In the genomic region with DNA sequence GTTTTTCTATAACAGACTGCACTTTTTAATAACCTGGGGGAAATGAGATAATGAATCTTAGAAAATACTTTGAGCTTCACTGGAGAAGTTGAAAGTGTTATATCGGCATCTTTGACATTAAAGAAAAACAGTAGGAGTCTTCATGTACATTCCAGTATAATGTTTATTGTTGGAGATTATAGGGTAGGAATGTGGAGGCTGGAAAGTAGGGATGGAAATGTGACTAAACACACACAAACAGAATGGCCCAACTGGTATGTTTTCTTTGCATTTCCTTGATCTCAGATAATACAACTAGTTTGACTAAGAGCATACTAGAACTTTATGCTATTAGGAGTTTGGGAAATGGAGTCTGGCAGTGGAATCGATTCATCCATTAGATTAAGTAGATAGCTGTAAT, we compare ENCODE assay signal across 26 cellular contexts. TPM values are rescaled to one million over a fixed set of nuclear protein-coding genes. Genes with fewer than 3 reads are reported as not detected.
DNase-seq lines count a peak whose midpoint lies in the region; ATAC-seq, FAIRE-seq and TF ChIP-seq lines count a peak whose summit lies in the region.
"Had no signal": no experiment of that assay in that cellular context is flagged by ENCODE, and none has a peak within 500 bp of the region (broad histone marks: within the 10 kb centered on the region; RNA-seq: fewer than 3 reads in every experiment).

No MANE protein-coding gene starts in this region.

- H3K27me3 ChIP-seq in IMR-90 (ENCODE audit: control insufficient read depth, insufficient read depth, low read length) (no peaks in the 10 kb centered on the region), K562 (ENCODE audit: control insufficient read depth in 2 of 2, insufficient read depth in 2 of 2, low read length in 2 of 2) (no peaks in the 10 kb centered on the region), keratinocyte (ENCODE audit: control insufficient read depth, extremely low read depth, insufficient read depth, low read length) (no peaks in the 10 kb centered on the region)
- H3K27me3 ChIP-seq: BLaER1 had no signal

- FAIRE-seq in K562 (lab: Jason Lieb, UNC): peak; percentile 6
- peak; percentile 34 for FAIRE-seq in keratinocyte (lab: Jason Lieb, UNC)
- FAIRE-seq: GM12891 had no signal

- intact Hi-C loops in IMR-90 (cut with micrococcal nuclease) (no loop called here), K562 (cut with micrococcal nuclease) (no loop called here)

- H2BK5ac ChIP-seq in IMR-90 (ENCODE audit: low read depth, low read length, poor library complexity, severe bottlenecking): peak overlapping the region; percentile 83

- H2BK15ac ChIP-seq in IMR-90 (ENCODE audit: low read depth, low read length): no peak overlapping the region

- no peak for TF ChIP-seq EP300 in K562 (IDR thresholded peaks at IDR 0.05; ENCODE audit: low read length)

- H3K36me3 ChIP-seq in IMR-90 (ENCODE audit: control insufficient read depth, insufficient read depth, low read length): peaks cover 2% of the 10 kb centered on the region
- H3K36me3 ChIP-seq in K562 (ENCODE audit: control insufficient read depth, insufficient read depth, low read length): peaks cover 65% of the 10 kb centered on the region
- peaks cover 7 to 8% of the 10 kb centered on the region in 2 experiments for H3K36me3 ChIP-seq in keratinocyte (ENCODE audit: control insufficient read depth in 2 of 2, extremely low read depth in 1 of 2, insufficient read depth in 2 of 2, low read length in 2 of 2)

- no peak overlapping the region for H3K23ac ChIP-seq in IMR-90 (ENCODE audit: low read depth, low read length)

- H3K79me2 ChIP-seq in K562 (ENCODE audit: control insufficient read depth, insufficient read depth, low read length) (no peaks in the 10 kb centered on the region), keratinocyte (ENCODE audit: control insufficient read depth, insufficient read depth, low read length) (no peaks in the 10 kb centered on the region)

- H3K9ac ChIP-seq in IMR-90 (ENCODE audit: low read depth, low read length): no peak overlapping the region
- no peak overlapping the region for H3K9ac ChIP-seq in K562 (ENCODE audit: insufficient read depth in 1 of 2, low read depth in 2 of 2, low read length in 2 of 2)
- no peak overlapping the region for H3K9ac ChIP-seq in keratinocyte (ENCODE audit: control insufficient read depth, extremely low read depth, insufficient read depth, low read length)
- H3K9ac ChIP-seq: BLaER1, SK-N-SH had no signal

- H2AK5ac ChIP-seq in IMR-90 (ENCODE audit: low read depth, low read length): no peak overlapping the region

- TF ChIP-seq POLR2A in IMR-90 (IDR thresholded peaks at IDR 0.05; ENCODE audit: low read depth, low read length) (no peak), K562 (conservative IDR thresholded peaks at IDR 0.05) (no peak)

- dilution Hi-C loops in IMR-90 (cut with HindIII; ENCODE audit: low sequenced_read_pairs, unreplicated experiment) (no loop called here), keratinocyte (cut with MboI; ENCODE audit: extremely low pct_ligation_motif_present, low sequenced_read_pairs) (no loop called here)

- no peak overlapping the region for H2AK9ac ChIP-seq in IMR-90 (replicated peaks; ENCODE audit: low read depth, low read length, poor library complexity)

- WGBS in IMR-90 (ENCODE audit: extremely low coverage in 2 of 2, insufficient read length in 1 of 2), 2 experiments: no CpG with 5 or more reads among the region's 2 CpGs
- 100% methylated on average over 2 of the region's 2 CpGs for WGBS in K562 (ENCODE audit: insufficient coverage, low coverage, missing lambda C conversion rate)

- peak; percentile 70 for ATAC-seq in IMR-90 (ENCODE audit: low read depth)
- no peak for ATAC-seq in K562
- ATAC-seq in HG02973 (IDR thresholded peaks at IDR 0.05; ENCODE audit: unreplicated experiment): no peak
- no peak for ATAC-seq in activated naive CD4-positive, alpha-beta T cell treated with anti-CD3 and anti-CD28 coated beads, Interleukin-2, amount 50 U/mL, for 72 hours
- ATAC-seq: GM23338, PC-3 had no signal

- H2AFZ ChIP-seq in IMR-90 (replicated peaks; ENCODE audit: low read length, poor library complexity) (no peak overlapping the region), K562 (ENCODE audit: low read depth, low read length) (no peak overlapping the region), keratinocyte (ENCODE audit: control insufficient read depth, low read length) (no peak overlapping the region)
- H2AFZ ChIP-seq: GM23338 had no signal

- 0 out of 2 replicates have a peak, but pooled peaks cover 3% of the 10 kb centered on the region for H4K20me1 ChIP-seq in IMR-90 (ENCODE audit: insufficient read depth, low read length)
- H4K20me1 ChIP-seq in K562 (replicated peaks; ENCODE audit: control insufficient read depth, insufficient read depth, low read length): no peaks in the 10 kb centered on the region
- no peaks in the 10 kb centered on the region for H4K20me1 ChIP-seq in keratinocyte (ENCODE audit: control insufficient read depth, extremely low read depth, insufficient read depth, low read length)
- H4K20me1 ChIP-seq: BLaER1 had no signal

- peak overlapping the region; percentile 74; the same call in 1 of the 2 replicates for H3K18ac ChIP-seq in IMR-90 (ENCODE audit: low read depth, low read length)

- H4K5ac ChIP-seq in IMR-90 (ENCODE audit: low read depth, low read length): no peak overlapping the region; the same call in 1 of the 2 replicates

- H4K8ac ChIP-seq in IMR-90 (ENCODE audit: low read depth in 2 of 2, low read length in 2 of 2): no peak overlapping the region

- H4K91ac ChIP-seq in IMR-90 (ENCODE audit: insufficient read depth, low read depth, low read length): no peak overlapping the region

- H3K4me3 ChIP-seq in IMR-90 (ENCODE audit: insufficient read depth, low read depth, low read length): no peak overlapping the region
- H3K4me3 ChIP-seq in K562: no peak overlapping the region
- H3K4me3 ChIP-seq in keratinocyte (ENCODE audit: control insufficient read depth in 2 of 3, extremely low read depth in 1 of 3, insufficient read depth in 2 of 3, low read depth in 1 of 3, low read length in 3 of 3): no peak overlapping the region
- H3K4me3 ChIP-seq: BLaER1, GM23338, HAP-1 had no signal

- no peak overlapping the region for H3K27ac Mint-ChIP-seq in activated naive CD4-positive, alpha-beta T cell treated with anti-CD3 and anti-CD28 coated beads, Interleukin-2, amount 50 U/mL, for 72 hours
- H3K27ac Mint-ChIP-seq: CD4-positive, alpha-beta T cell; GM23338 had no signal

- POLR2A ChIA-PET in IMR-90 (lab: Charles Lee; ENCODE audit: unreplicated experiment) (interaction anchor here (1.1 kb wide), 1 partner anchor 10 kb away, joined by 5 read pairs; the partner anchor contains the start of gene BAG2), K562 (lab: Yijun Ruan, JAX) (interaction anchor here (1.2 kb wide), 1 partner anchor 10 kb away, joined by 6 read pairs; the partner anchor contains the start of gene BAG2)

- DNase-seq in EH (ENCODE audit: low read depth) (peak; percentile 70), IMR-90 (peak; percentile 57), K562 (ENCODE audit: extremely low read depth in 1 of 4, low spot score in 3 of 4) (no peak), keratinocyte (ENCODE audit: low read depth, low spot score) (no peak), NCI-H748 treated with DMSO at 0.1 percent for 48 hours (lab: John Stamatoyannopoulos, UW) (no peak)
- no peak for DNase-seq in NK-92 treated with Interleukin-12 subunit alpha and Interleukin-12 subunit beta, amount 100 ng/mL, for 24 hours (lab: John Stamatoyannopoulos, UW)
- DNase-seq in activated naive CD4-positive, alpha-beta T cell treated with anti-CD3 and anti-CD28 coated beads, Interleukin-2, amount 50 U/mL, for 72 hours (ENCODE audit: low spot score in 2 of 2): no peak
- DNase-seq: CD4-positive, alpha-beta T cell; DMS53; GDM1; Kasumi-1; NCI-H1092 treated with DMSO at 0.1 percent for 48 hours; NCI-H1436 treated with DMSO at 0.1 percent for 48 hours; NCI-H187 treated with DMSO at 0.1 percent for 48 hours; NCI-H2171 treated with DMSO at 0.1 percent for 48 hours; NCI-H345; NCI-H510A treated with DMSO at 0.1 percent for 48 hours; NCI-H774; PC-3; SK-N-SH had no signal

- no peaks in the 10 kb centered on the region for H3K9me1 ChIP-seq in IMR-90 (ENCODE audit: insufficient read depth, low read length)
- no peaks in the 10 kb centered on the region for H3K9me1 ChIP-seq in K562 (ENCODE audit: control insufficient read depth, insufficient read depth, low read length)
- H3K9me1 ChIP-seq in keratinocyte (ENCODE audit: control insufficient read depth, extremely low read depth, insufficient read depth, low read length): no peaks in the 10 kb centered on the region

- no peak overlapping the region; the same call in 1 of the 2 replicates for H3K56ac ChIP-seq in IMR-90 (ENCODE audit: extremely low read depth, insufficient read depth, low read length)

- CTCF ChIA-PET in IMR-90 (lab: Yijun Ruan, JAX): no interaction called here
- CTCF ChIA-PET in K562 (lab: Yijun Ruan, JAX; ENCODE audit: low intra/inter-chr PET ratio): no interaction called here

- 0 out of 4 replicates have a peak, but pooled peaks cover 0 to 5% of the 10 kb centered on the region in 2 experiments for H3K79me1 ChIP-seq in IMR-90 (ENCODE audit: low read depth in 1 of 2, low read length in 2 of 2)

- H3K27ac ChIP-seq in IMR-90 (ENCODE audit: insufficient read depth, low read length): peak overlapping the region; percentile 76; the same call in 1 of the 2 replicates
- H3K27ac ChIP-seq in K562 (ENCODE audit: extremely low read depth, low read depth, low read length): no peak overlapping the region
- H3K27ac ChIP-seq in keratinocyte (ENCODE audit: control insufficient read depth, insufficient read depth, low read length): no peak overlapping the region
- H3K27ac ChIP-seq: BLaER1, HL-60 had no signal

- TF ChIP-seq RAD21 in IMR-90 (IDR thresholded peaks at IDR 0.05; ENCODE audit: low read length): no peak
- no peak for TF ChIP-seq RAD21 in K562 (CRISPR knock-in tag; conservative IDR thresholded peaks at IDR 0.05 in 1 of 2, IDR thresholded peaks at IDR 0.05 in 1 of 2)

- H3K14ac ChIP-seq in IMR-90 (replicated peaks; ENCODE audit: low read depth, low read length): no peak overlapping the region

- H3K4me2 ChIP-seq in IMR-90 (ENCODE audit: low read depth, low read length) (peak overlapping the region; percentile 61; the same call in 1 of the 2 replicates), K562 (ENCODE audit: insufficient read depth, low read length) (no peak overlapping the region), keratinocyte (ENCODE audit: control insufficient read depth, extremely low read depth, insufficient read depth, low read depth, low read length) (no peak overlapping the region)
- H3K4me2 ChIP-seq: BLaER1, GM23338, SK-N-SH had no signal

- H2BK20ac ChIP-seq in IMR-90 (ENCODE audit: low read depth, low read length): no peak overlapping the region

- no peak for TF ChIP-seq CTCF in IMR-90 (conservative IDR thresholded peaks at IDR 0.05; ENCODE audit: low read depth, low read length)
- TF ChIP-seq CTCF in K562 (IDR thresholded peaks at IDR 0.05 in 2 of 3, conservative IDR thresholded peaks at IDR 0.05 in 1 of 3; ENCODE audit: insufficient read depth in 2 of 3, low read depth in 1 of 3, low read length in 3 of 3): no peak
- no peak for TF ChIP-seq CTCF in keratinocyte (optimal IDR thresholded peaks at IDR 0.05 in 1 of 3, IDR thresholded peaks at IDR 0.05 in 1 of 3, conservative IDR thresholded peaks at IDR 0.05 in 1 of 3; ENCODE audit: extremely low read depth in 1 of 3, insufficient read depth in 2 of 3, low read length in 3 of 3)

- H3K4me1 ChIP-seq in IMR-90 (ENCODE audit: control insufficient read depth, insufficient read depth, low read length) (peaks cover 15% of the 10 kb centered on the region), K562 (replicated peaks in 1 of 2; ENCODE audit: control insufficient read depth in 2 of 2, insufficient read depth in 2 of 2, low read length in 2 of 2) (no peaks in the 10 kb centered on the region), keratinocyte (ENCODE audit: control insufficient read depth, extremely low read depth, insufficient read depth, low read length) (peaks cover 9% of the 10 kb centered on the region)
- H3K4me1 ChIP-seq: BLaER1, HAP-1 had no signal

- H2BK120ac ChIP-seq in IMR-90 (ENCODE audit: low read depth, low read length): 0 out of 2 replicates have a peak overlapping the region, but pooled peaks have one; percentile 1

- no peak overlapping the region for H3K4ac ChIP-seq in IMR-90 (ENCODE audit: low read depth, low read length)

- peaks cover 6% of the 10 kb centered on the region for H3K9me3 ChIP-seq in IMR-90 (ENCODE audit: control insufficient read depth, insufficient read depth, low read length)
- H3K9me3 ChIP-seq in K562 (replicated peaks; ENCODE audit: control insufficient read depth, insufficient read depth, low read depth, low read length): peaks cover 6% of the 10 kb centered on the region
- H3K9me3 ChIP-seq in keratinocyte (ENCODE audit: control insufficient read depth, low read depth, low read length): no peaks in the 10 kb centered on the region

- in situ Hi-C loops in IMR-90 (cut with MboI; ENCODE audit: low sequenced_read_pairs): no loop called here
- in situ Hi-C loops in K562 (cut with MboI): no loop called here

- no TSS peak for BruUV-seq in IMR-90 (replicated peaks; lab: Mats Ljungman, UMichigan)
- no TSS peak for BruUV-seq in K562 (replicated peaks; lab: Mats Ljungman, UMichigan)

- H3K9me3 Mint-ChIP-seq in activated naive CD4-positive, alpha-beta T cell treated with anti-CD3 and anti-CD28 coated beads, Interleukin-2, amount 50 U/mL, for 72 hours: peaks cover 4 to 18% of the 10 kb centered on the region in 2 donors
- H3K9me3 Mint-ChIP-seq: GM23338 had no signal

- peaks cover 28 to 50% of the 10 kb centered on the region in 2 donors for H3K36me3 Mint-ChIP-seq in activated naive CD4-positive, alpha-beta T cell treated with anti-CD3 and anti-CD28 coated beads, Interleukin-2, amount 50 U/mL, for 72 hours

RNA-seq across cellular contexts. Expression of gene BAG2, which starts 10.1 kb away (rescaled TPM):
- 10.0 and 19.2 TPM in 2 replicates for total RNA-seq in IMR-90 (2012; rRNA removed)
- 6.7 and 8.1 TPM in 2 replicates for polyA plus RNA-seq in IMR-90 (2012; rRNA removed)
- 2.7 and 3.0 TPM in 2 replicates for polyA plus RNA-seq in IMR-90 (2012; cell fraction: cytosol; rRNA removed)
- polyA plus RNA-seq in IMR-90 (2012; cell fraction: nucleus; rRNA removed; ENCODE audit: low replicate concordance): 1.2 and 4.9 TPM in 2 replicates
- total RNA-seq in K562 (2011; cell fraction: chromatin; rRNA removed; ENCODE audit: low replicate concordance): 4.4 and 16.7 TPM in 2 replicates
- 3.8 and 5.3 TPM in 2 replicates for total RNA-seq in K562 (2011; cell fraction: nucleolus; rRNA removed)
- total RNA-seq in K562 (2011; cell fraction: nucleoplasm; rRNA removed): 10.3 and 19.5 TPM in 2 replicates
- total RNA-seq in K562 (2014; rRNA removed): 12.8 and 13.8 TPM in 2 replicates
- 20.3 and 21.2 TPM in 2 replicates for total RNA-seq in K562 (2014; rRNA removed; fragmentation: Illumina TruSeq; extraction: Trizol)
- 17.6 and 19.7 TPM in 2 replicates for total RNA-seq in K562 (2015; rRNA removed; fragmentation: Illumina TruSeq; extraction: Trizol)
- total RNA-seq in K562 (2021): 17.6 and 19.9 TPM in 2 replicates
- 14.5 and 20.7 TPM in 2 replicates for polyA plus RNA-seq in K562 (2011; rRNA removed)
- 5.9 and 7.0 TPM in 2 replicates for polyA plus RNA-seq in K562 (2011; cell fraction: cytosol; rRNA removed)
- 3.3 and 4.5 TPM in 2 replicates for polyA plus RNA-seq in K562 (2011; cell fraction: nucleus; rRNA removed)
- 8.9 and 12.9 TPM in 2 replicates for polyA plus RNA-seq in K562 (2012)
- 15.6 and 18.7 TPM in 2 replicates for polyA plus RNA-seq in K562 (2014; fragmentation: Illumina TruSeq; extraction: Trizol)
- 10 to 100 TPM; 12.8 to 14.0 TPM for polyA plus RNA-seq in K562 (2014; fragmentation: Nextera tagmentation; extraction: Ambion mirVana)
- 14.5 and 15.3 TPM in 2 replicates for polyA plus RNA-seq in K562 (2014; rRNA removed)
- 14.5 and 15.8 TPM in 2 replicates for polyA minus RNA-seq in K562 (2011; rRNA and poly(A)+ RNA removed)
- polyA minus RNA-seq in K562 (2011; cell fraction: cytosol; rRNA and poly(A)+ RNA removed): 5.5 and 6.9 TPM in 2 replicates
- 8.5 and 12.8 TPM in 2 replicates for polyA minus RNA-seq in K562 (2011; cell fraction: nucleus; rRNA and poly(A)+ RNA removed)
- 0.89 to 1.6 TPM (median 1.1 TPM) in 3 replicates for polyA plus RNA-seq in keratinocyte
- 0.41 TPM for polyA plus RNA-seq in keratinocyte (2011; ENCODE audit: low read depth)
- 0.82 and 1.6 TPM in 2 replicates for polyA plus RNA-seq in keratinocyte (2011; cell fraction: cytosol; rRNA removed)
- polyA plus RNA-seq in keratinocyte (2011; cell fraction: nucleus; rRNA removed): 0.81 and 1.2 TPM in 2 replicates
- polyA plus RNA-seq in keratinocyte (2012; ENCODE audit: low replicate concordance): 0.35 and 1.2 TPM in 2 replicates
- 0.10 to 1.2 TPM (median 0.36 TPM) in 3 replicates for polyA minus RNA-seq in keratinocyte
- 0.58 TPM for polyA minus RNA-seq in keratinocyte (2011; cell fraction: cytosol; rRNA and poly(A)+ RNA removed)
- 0.95 and 2.9 TPM in 2 replicates for polyA minus RNA-seq in keratinocyte (2011; cell fraction: nucleus; rRNA and poly(A)+ RNA removed)
- total RNA-seq in activated naive CD4-positive, alpha-beta T cell treated with anti-CD3 and anti-CD28 coated beads, Interleukin-2, amount 50 U/mL, for 72 hours: 1 to 10 TPM; 7.1 to 7.9 TPM

Comparison
In these comparisons a context has a peak if more than half of its experiments do, and no peak if none do; other contexts are left out.
1. DNase-seq: peak in EH (single experiment) and IMR-90 (single experiment); none in K562 (0 of 4), keratinocyte (single experiment), NCI-H748 treated with DMSO at 0.1 percent for 48 hours (single experiment), NK-92 treated with Interleukin-12 subunit alpha and Interleukin-12 subunit beta, amount 100 ng/mL, for 24 hours (single experiment) and activated naive CD4-positive, alpha-beta T cell treated with anti-CD3 and anti-CD28 coated beads, Interleukin-2, amount 50 U/mL, for 72 hours (0 of 2).